ENCODE assay signal across 8 cellular contexts in genomic region chr14:23005861-23006534, GRCh38. TPM values are rescaled to one million over a fixed set of nuclear protein-coding genes. Genes with fewer than 3 reads are reported as not detected.
A peak's percentile ranks its signal among the peaks of the same experiment; 100 is the strongest.
DNase-seq lines count a peak whose midpoint lies in the region; ATAC-seq and TF ChIP-seq lines count a peak whose summit lies in the region.

No MANE protein-coding gene starts in this region.

- peaks cover 0 to 11% (median 1%) of the 10 kb centered on the region in 3 donors for H3K36me3 Mint-ChIP-seq in CD8-positive, alpha-beta memory T cell
- H3K36me3 Mint-ChIP-seq in neural progenitor cell: peaks cover 4% of the 10 kb centered on the region

- peak overlapping the region; percentile 88 for H3K27ac ChIP-seq in CD8-positive, alpha-beta memory T cell (ENCODE audit: low read depth, low read length)
- peak overlapping the region; percentile 99 for H3K27ac ChIP-seq in colonic mucosa
- H3K27ac ChIP-seq in neural progenitor cell: no peak overlapping the region

- H3K79me2 ChIP-seq in neural progenitor cell (ENCODE audit: low read depth): peaks cover 7% of the 10 kb centered on the region

- H3K4me3 Mint-ChIP-seq in CD8-positive, alpha-beta memory T cell: peak overlapping the region; percentile 90 to 98 (median 97)
- peak overlapping the region; percentile 94 for H3K4me3 Mint-ChIP-seq in neural progenitor cell

- no peak overlapping the region for H2AFZ ChIP-seq in neural progenitor cell (replicated peaks)

- H3K9me3 ChIP-seq in CD8-positive, alpha-beta memory T cell (ENCODE audit: low read length): no peaks in the 10 kb centered on the region
- no peaks in the 10 kb centered on the region for H3K9me3 ChIP-seq in colonic mucosa
- H3K9me3 ChIP-seq in neural progenitor cell (ENCODE audit: low read depth): no peaks in the 10 kb centered on the region

- peaks cover 38 to 51% (median 51%) of the 10 kb centered on the region in 3 donors for H3K4me1 Mint-ChIP-seq in CD8-positive, alpha-beta memory T cell
- H3K4me1 Mint-ChIP-seq in neural progenitor cell: peaks cover 45% of the 10 kb centered on the region

- POLR2A ChIA-PET in CD8-positive, alpha-beta memory T cell (lab: Charles Lee): interaction anchor here (0.6 to 2.3 kb wide), 8 partner anchors 11 to 396 kb away, joined by 4 to 18 read pairs (median 5); partner anchors contain the start of genes ACIN1, C14orf119, CDH24 and OXA1L

- TF ChIP-seq CTCF in colonic mucosa (IDR thresholded peaks at IDR 0.05): no peak
- no peak for TF ChIP-seq CTCF in neural progenitor cell (IDR thresholded peaks at IDR 0.05)

- no peak for ATAC-seq in sciatic nerve

- H3K4me1 ChIP-seq in CD8-positive, alpha-beta memory T cell (ENCODE audit: insufficient read depth, low read length): peaks cover 36% of the 10 kb centered on the region
- H3K4me1 ChIP-seq in colonic mucosa: peaks cover 4% of the 10 kb centered on the region
- peaks cover 19% of the 10 kb centered on the region for H3K4me1 ChIP-seq in neural progenitor cell

- no peaks in the 10 kb centered on the region for H3K36me3 ChIP-seq in CD8-positive, alpha-beta memory T cell (ENCODE audit: insufficient read depth, low read length)
- H3K36me3 ChIP-seq in colonic mucosa: no peaks in the 10 kb centered on the region
- no peaks in the 10 kb centered on the region for H3K36me3 ChIP-seq in neural progenitor cell

- H3F3A ChIP-seq in neural progenitor cell (ENCODE audit: low read depth): peaks cover 42% of the 10 kb centered on the region

- no peaks in the 10 kb centered on the region for H4K20me1 ChIP-seq in neural progenitor cell (ENCODE audit: low read depth)

- H3K27me3 ChIP-seq in CD8-positive, alpha-beta memory T cell (ENCODE audit: insufficient read depth, low read length, poor library complexity, severe bottlenecking): no peaks in the 10 kb centered on the region
- H3K27me3 ChIP-seq in colonic mucosa: no peaks in the 10 kb centered on the region
- H3K27me3 ChIP-seq in neural progenitor cell: no peaks in the 10 kb centered on the region

- H3K27me3 Mint-ChIP-seq in CD8-positive, alpha-beta memory T cell: no peaks in the 10 kb centered on the region
- peaks cover 8% of the 10 kb centered on the region for H3K27me3 Mint-ChIP-seq in neural progenitor cell (ENCODE audit: insufficient read depth, low read depth)

- peak overlapping the region; percentile 77 to 98 for H3K9ac ChIP-seq in colonic mucosa (ENCODE audit: low read depth in 2 of 2, low read length in 2 of 2)
- H3K9ac ChIP-seq in neural progenitor cell: peak overlapping the region; percentile 46

- CTCF ChIA-PET in CD8-positive, alpha-beta memory T cell (lab: Charles Lee): interaction anchor here (1.0 to 4.1 kb wide), 17 partner anchors 8 to 115 kb away, joined by 3 to 53 read pairs (median 5); partner anchors contain the start of genes AJUBA and CDH24

- peak overlapping the region; percentile 81 for H3K4me2 ChIP-seq in neural progenitor cell

- H3K9me3 Mint-ChIP-seq in CD8-positive, alpha-beta memory T cell: no peaks in the 10 kb centered on the region
- peaks cover 2% of the 10 kb centered on the region for H3K9me3 Mint-ChIP-seq in neural progenitor cell

- H3K4me3 ChIP-seq in CD8-positive, alpha-beta memory T cell (ENCODE audit: low read length): peak overlapping the region; percentile 68
- peak overlapping the region; percentile 51 for H3K4me3 ChIP-seq in colonic mucosa
- peak overlapping the region; percentile 65 for H3K4me3 ChIP-seq in neural progenitor cell

- intact Hi-C loops in colonic mucosa (cut with DNase I) (no loop called here), sciatic nerve (cut with DNase I) (no loop called here)

- DNase-seq in CD8-positive, alpha-beta memory T cell: no peak
- peak; percentile 15 for DNase-seq in MV-4-11 (lab: John Stamatoyannopoulos, UW)
- DNase-seq in colonic mucosa: no peak
- no peak for DNase-seq in neural progenitor cell (ENCODE audit: low spot score)
- no peak for DNase-seq in effector CD4-positive, alpha-beta T cell
- DNase-seq in NCI-H524 treated with DMSO at 0.1 percent for 48 hours (lab: John Stamatoyannopoulos, UW): no peak
- no peak for DNase-seq in sciatic nerve (ENCODE audit: low spot score)
- DNase-seq in NCI-H82 treated with DMSO at 0.1 percent for 48 hours (lab: John Stamatoyannopoulos, UW; ENCODE audit: unreplicated experiment): no peak

- peak overlapping the region; percentile 84 to 99 (median 98) for H3K27ac Mint-ChIP-seq in CD8-positive, alpha-beta memory T cell
- H3K27ac Mint-ChIP-seq in neural progenitor cell: peak overlapping the region; percentile 99

RNA-seq across cellular contexts. Expression of gene C14orf93, which starts 3.9 kb away (rescaled TPM):
- total RNA-seq in CD8-positive, alpha-beta memory T cell: 1 to 10 TPM; 7.5 to 8.3 TPM
- polyA plus RNA-seq in CD8-positive, alpha-beta memory T cell: 5.8 TPM
- total RNA-seq in colonic mucosa (10 to 100 TPM in 1 of 2 donors, 1 to 10 TPM in 1; 8.8 to 14.5 TPM), neural progenitor cell (ENCODE audit: low replicate concordance) (8.2 and 11.0 TPM in 2 replicates), sciatic nerve (8.1 TPM)

RNA-seq across cellular contexts. Expression of gene AJUBA, which starts 23.6 kb away (rescaled TPM):
- total RNA-seq in CD8-positive, alpha-beta memory T cell: 1 to 10 TPM in 1 of 2 experiments, under 1 TPM in 1; 0.90 to 1.2 TPM
- 0.64 TPM for polyA plus RNA-seq in CD8-positive, alpha-beta memory T cell
- total RNA-seq in colonic mucosa (1 to 10 TPM; 4.1 to 6.7 TPM), neural progenitor cell (ENCODE audit: low replicate concordance) (99.6 and 147 TPM in 2 replicates), sciatic nerve (24.8 TPM)

RNA-seq across cellular contexts. Expression of gene PSMB5, which starts 28.7 kb away (rescaled TPM):
- total RNA-seq in CD8-positive, alpha-beta memory T cell: 100 to 1,000 TPM; 186 to 198 TPM
- 37.1 TPM for polyA plus RNA-seq in CD8-positive, alpha-beta memory T cell
- total RNA-seq in colonic mucosa (100 to 1,000 TPM in 1 of 2 donors, 10 to 100 TPM in 1; 99.7 to 137 TPM), neural progenitor cell (ENCODE audit: low replicate concordance) (154 and 223 TPM in 2 replicates), sciatic nerve (70.1 TPM)

RNA-seq across cellular contexts. Expression of gene PSMB11, which starts 36.0 kb away (rescaled TPM):
- not detected for total RNA-seq in CD8-positive, alpha-beta memory T cell
- polyA plus RNA-seq in CD8-positive, alpha-beta memory T cell: not detected
- total RNA-seq in colonic mucosa (not detected), neural progenitor cell (ENCODE audit: low replicate concordance) (not detected in 2 replicates), sciatic nerve (not detected)

RNA-seq across cellular contexts. Expression of gene HAUS4, which starts 49.1 kb away (rescaled TPM):
- 10 to 100 TPM; 43.3 to 48.3 TPM for total RNA-seq in CD8-positive, alpha-beta memory T cell
- polyA plus RNA-seq in CD8-positive, alpha-beta memory T cell: 24.6 TPM
- total RNA-seq in colonic mucosa: 10 to 100 TPM; 36.6 to 54.1 TPM
- 93.3 and 103 TPM in 2 replicates for total RNA-seq in neural progenitor cell (ENCODE audit: low replicate concordance)
- 39.9 TPM for total RNA-seq in sciatic nerve
